Comparison of ENCODE assay signal across 1 cellular context in the genomic region with DNA sequence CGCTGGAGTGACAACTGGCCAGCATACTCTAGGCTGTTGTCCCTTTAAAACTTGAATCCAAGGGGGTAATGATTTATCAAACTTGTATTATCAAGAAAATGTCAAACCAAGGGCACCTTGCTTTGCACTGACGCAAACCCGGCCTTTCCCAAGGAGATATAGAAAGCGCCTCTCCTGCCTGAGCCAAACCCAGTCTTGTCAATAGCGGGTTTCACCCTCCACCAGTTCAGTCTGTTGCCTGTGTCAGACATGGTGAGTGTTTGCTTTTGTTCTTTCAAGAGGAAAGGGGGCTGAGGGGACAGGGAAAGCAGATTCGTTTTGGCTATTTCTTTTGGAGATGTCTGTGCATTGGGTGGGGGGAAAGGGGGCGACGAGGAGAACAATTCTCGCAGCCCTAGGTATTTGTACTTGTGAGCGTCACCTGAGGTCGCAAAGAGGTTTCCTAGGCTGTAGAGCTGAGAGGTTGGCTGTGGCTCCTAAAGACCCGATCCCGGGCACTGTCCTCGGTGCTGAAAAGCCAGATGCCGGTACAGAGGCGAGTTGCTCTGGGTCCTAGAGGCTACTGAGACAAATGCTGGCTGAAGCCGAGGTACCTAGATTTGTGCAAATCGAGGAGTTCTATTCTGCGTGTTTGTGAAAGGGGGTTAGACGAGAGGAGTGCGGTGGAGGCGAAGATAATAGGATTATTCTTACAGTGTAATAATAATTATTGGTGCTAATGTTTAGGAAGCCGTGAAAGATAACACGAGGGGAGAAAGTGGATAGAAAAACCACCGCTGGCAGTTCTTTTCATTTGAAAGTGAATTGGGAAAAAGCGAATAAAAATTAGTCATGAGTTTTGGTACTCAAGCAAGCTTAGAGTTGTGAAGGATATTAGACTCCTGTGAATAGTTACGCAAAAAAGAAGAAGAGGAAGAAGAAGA.
TF ChIP-seq lines count a peak whose summit lies in the region.

A gene (plus strand): TSS at position 185 of the 923 bp plus-strand sequence. CDS start 65 bp downstream, at position 250.

TF ChIP-seq in HepG2, 621 proteins besides CTCF, POLR2A, EP300 and RAD21 (continued from another document):
- TF ChIP-seq, protein P1, sequence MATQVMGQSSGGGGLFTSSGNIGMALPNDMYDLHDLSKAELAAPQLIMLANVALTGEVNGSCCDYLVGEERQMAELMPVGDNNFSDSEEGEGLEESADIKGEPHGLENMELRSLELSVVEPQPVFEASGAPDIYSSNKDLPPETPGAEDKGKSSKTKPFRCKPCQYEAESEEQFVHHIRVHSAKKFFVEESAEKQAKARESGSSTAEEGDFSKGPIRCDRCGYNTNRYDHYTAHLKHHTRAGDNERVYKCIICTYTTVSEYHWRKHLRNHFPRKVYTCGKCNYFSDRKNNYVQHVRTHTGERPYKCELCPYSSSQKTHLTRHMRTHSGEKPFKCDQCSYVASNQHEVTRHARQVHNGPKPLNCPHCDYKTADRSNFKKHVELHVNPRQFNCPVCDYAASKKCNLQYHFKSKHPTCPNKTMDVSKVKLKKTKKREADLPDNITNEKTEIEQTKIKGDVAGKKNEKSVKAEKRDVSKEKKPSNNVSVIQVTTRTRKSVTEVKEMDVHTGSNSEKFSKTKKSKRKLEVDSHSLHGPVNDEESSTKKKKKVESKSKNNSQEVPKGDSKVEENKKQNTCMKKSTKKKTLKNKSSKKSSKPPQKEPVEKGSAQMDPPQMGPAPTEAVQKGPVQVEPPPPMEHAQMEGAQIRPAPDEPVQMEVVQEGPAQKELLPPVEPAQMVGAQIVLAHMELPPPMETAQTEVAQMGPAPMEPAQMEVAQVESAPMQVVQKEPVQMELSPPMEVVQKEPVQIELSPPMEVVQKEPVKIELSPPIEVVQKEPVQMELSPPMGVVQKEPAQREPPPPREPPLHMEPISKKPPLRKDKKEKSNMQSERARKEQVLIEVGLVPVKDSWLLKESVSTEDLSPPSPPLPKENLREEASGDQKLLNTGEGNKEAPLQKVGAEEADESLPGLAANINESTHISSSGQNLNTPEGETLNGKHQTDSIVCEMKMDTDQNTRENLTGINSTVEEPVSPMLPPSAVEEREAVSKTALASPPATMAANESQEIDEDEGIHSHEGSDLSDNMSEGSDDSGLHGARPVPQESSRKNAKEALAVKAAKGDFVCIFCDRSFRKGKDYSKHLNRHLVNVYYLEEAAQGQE (IDR thresholded peaks at IDR 0.05; ENCODE audit: borderline replicate concordance in 1 of 2, low read depth in 1 of 2, low read length in 2 of 2) = peak; percentile 88 to 97
- TF ChIP-seq MED1 (CRISPR knock-in tag; IDR thresholded peaks at IDR 0.05) (0 out of 2 replicates have a peak, but pooled peaks have one; percentile 14), EZH2 (conservative IDR thresholded peaks at IDR 0.05; ENCODE audit: low read depth, low read length) (0 out of 2 replicates have a peak, but pooled peaks have one; percentile 50), HDAC2 (CRISPR knock-in tag; IDR thresholded peaks at IDR 0.05) (0 out of 2 replicates have a peak, but pooled peaks have one; percentile 32), MAFG (CRISPR knock-in tag; IDR thresholded peaks at IDR 0.05) (no peak), MIER2 (CRISPR knock-in tag; IDR thresholded peaks at IDR 0.05) (peak; percentile 97), ZNF441 (CRISPR knock-in tag; IDR thresholded peaks at IDR 0.05; ENCODE audit: borderline replicate concordance) (peak; percentile 62; the same call in 1 of the 2 replicates), RARA (CRISPR knock-in tag; IDR thresholded peaks at IDR 0.05) (0 out of 2 replicates have a peak, but pooled peaks have one; percentile 16), ZSCAN9 (CRISPR knock-in tag; IDR thresholded peaks at IDR 0.05; ENCODE audit: borderline replicate concordance) (0 out of 2 replicates have a peak, but pooled peaks have one; percentile 33), ZNF766 (CRISPR knock-in tag; IDR thresholded peaks at IDR 0.05; ENCODE audit: borderline replicate concordance) (peak; percentile 36; the same call in 1 of the 2 replicates), SAFB2 (CRISPR knock-in tag; IDR thresholded peaks at IDR 0.05; ENCODE audit: borderline replicate concordance, low read depth) (no peak), ZNF232 (CRISPR knock-in tag; IDR thresholded peaks at IDR 0.05; ENCODE audit: borderline replicate concordance) (peak; percentile 57; the same call in 1 of the 2 replicates), BORCS8-MEF2B (CRISPR knock-in tag; IDR thresholded peaks at IDR 0.05) (peak; percentile 82), ZNF207 (IDR thresholded peaks at IDR 0.05; ENCODE audit: borderline replicate concordance) (no peak)
- TF ChIP-seq, protein P2, sequence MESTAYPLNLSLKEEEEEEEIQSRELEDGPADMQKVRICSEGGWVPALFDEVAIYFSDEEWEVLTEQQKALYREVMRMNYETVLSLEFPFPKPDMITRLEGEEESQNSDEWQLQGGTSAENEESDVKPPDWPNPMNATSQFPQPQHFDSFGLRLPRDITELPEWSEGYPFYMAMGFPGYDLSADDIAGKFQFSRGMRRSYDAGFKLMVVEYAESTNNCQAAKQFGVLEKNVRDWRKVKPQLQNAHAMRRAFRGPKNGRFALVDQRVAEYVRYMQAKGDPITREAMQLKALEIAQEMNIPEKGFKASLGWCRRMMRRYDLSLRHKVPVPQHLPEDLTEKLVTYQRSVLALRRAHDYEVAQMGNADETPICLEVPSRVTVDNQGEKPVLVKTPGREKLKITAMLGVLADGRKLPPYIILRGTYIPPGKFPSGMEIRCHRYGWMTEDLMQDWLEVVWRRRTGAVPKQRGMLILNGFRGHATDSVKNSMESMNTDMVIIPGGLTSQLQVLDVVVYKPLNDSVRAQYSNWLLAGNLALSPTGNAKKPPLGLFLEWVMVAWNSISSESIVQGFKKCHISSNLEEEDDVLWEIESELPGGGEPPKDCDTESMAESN (CRISPR knock-in tag; conservative IDR thresholded peaks at IDR 0.05) = 0 out of 2 replicates have a peak, but pooled peaks have one; percentile 26
- TF ChIP-seq, protein P3, sequence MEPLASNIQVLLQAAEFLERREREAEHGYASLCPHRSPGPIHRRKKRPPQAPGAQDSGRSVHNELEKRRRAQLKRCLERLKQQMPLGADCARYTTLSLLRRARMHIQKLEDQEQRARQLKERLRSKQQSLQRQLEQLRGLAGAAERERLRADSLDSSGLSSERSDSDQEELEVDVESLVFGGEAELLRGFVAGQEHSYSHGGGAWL (CRISPR knock-in tag; IDR thresholded peaks at IDR 0.05) = peak; percentile 47; the same call in 1 of the 2 replicates
- TF ChIP-seq, protein P4, sequence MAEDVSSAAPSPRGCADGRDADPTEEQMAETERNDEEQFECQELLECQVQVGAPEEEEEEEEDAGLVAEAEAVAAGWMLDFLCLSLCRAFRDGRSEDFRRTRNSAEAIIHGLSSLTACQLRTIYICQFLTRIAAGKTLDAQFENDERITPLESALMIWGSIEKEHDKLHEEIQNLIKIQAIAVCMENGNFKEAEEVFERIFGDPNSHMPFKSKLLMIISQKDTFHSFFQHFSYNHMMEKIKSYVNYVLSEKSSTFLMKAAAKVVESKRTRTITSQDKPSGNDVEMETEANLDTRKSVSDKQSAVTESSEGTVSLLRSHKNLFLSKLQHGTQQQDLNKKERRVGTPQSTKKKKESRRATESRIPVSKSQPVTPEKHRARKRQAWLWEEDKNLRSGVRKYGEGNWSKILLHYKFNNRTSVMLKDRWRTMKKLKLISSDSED (CRISPR knock-in tag; IDR thresholded peaks at IDR 0.05) = no peak
